9 cellular contexts compared by ENCODE assay signal in the genomic region with DNA sequence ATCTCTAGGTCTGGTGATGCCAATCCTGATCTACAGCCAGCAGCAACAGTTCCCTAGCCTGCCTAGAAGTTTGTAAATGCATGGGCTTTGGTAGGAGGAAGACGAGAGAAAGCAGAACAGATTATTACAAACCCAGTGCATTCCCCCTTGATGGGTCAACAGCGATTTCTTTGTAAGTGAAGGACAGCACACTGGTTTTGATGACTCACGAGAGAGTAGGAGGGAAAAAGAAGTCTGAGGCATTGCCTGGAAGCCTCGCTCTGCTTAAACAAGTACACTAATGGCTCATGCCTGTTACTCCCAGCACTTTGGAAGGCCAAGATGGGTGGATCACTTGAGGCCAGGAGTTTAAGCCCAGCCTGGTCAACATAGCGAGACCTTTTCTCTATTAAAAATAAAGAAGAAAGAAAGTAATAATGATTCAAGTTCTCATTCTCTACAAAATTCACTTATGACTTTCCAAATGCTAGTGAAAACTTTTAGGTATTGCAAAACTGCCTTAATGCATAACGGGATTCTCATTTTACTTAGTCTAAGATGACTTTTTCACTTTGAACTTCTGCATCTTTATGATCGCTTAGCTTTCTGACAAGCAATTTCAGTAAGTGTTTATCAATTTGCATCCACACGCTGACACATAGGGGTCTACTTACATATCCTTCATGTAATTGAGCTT. TPM values are rescaled to one million over a fixed set of nuclear protein-coding genes. Genes with fewer than 3 reads are reported as not detected.
DNase-seq lines count a peak whose midpoint lies in the region; ATAC-seq, FAIRE-seq and TF ChIP-seq lines count a peak whose summit lies in the region.
"Had no signal": no experiment of that assay in that cellular context is flagged by ENCODE, and none has a peak within 500 bp of the region (broad histone marks: within the 10 kb centered on the region; RNA-seq: fewer than 3 reads in every experiment).

No MANE protein-coding gene starts in this region.

- no peak overlapping the region for H3K4me3 Mint-ChIP-seq in dendritic cell treated with granulocyte-macrophage colony-stimulating factor and Interleukin-4, amounts not matched to agents 40 ng/mL and 50 ng/mL, for 4 days

- intact Hi-C loops in dendritic cell treated with granulocyte-macrophage colony-stimulating factor and Interleukin-4, amounts not matched to agents 40 ng/mL and 50 ng/mL, for 4 days (cut with micrococcal nuclease), result loop anchor here (5.0 kb wide), 2 partner anchors 47 to 103 kb away; partner anchors contain the start of genes HMGB1 and USPL1

- H3K4me3 ChIP-seq in AG10803 (ENCODE audit: low read length), result no peak overlapping the region

- no peaks in the 10 kb centered on the region for H3K27me3 Mint-ChIP-seq in dendritic cell treated with granulocyte-macrophage colony-stimulating factor and Interleukin-4, amounts not matched to agents 40 ng/mL and 50 ng/mL, for 4 days

- no peak for FAIRE-seq in D721Med (lab: Jason Lieb, UNC)

- ATAC-seq in GM18517 (IDR thresholded peaks at IDR 0.05; ENCODE audit: unreplicated experiment), result no peak

- DNase-seq in AG10803 (ENCODE audit: low read depth), result peak; percentile 94
- DNase-seq in MV-4-11 (lab: John Stamatoyannopoulos, UW), result peak; percentile 85
- peak; percentile 77 for DNase-seq in myocyte (ENCODE audit: low read depth)
- DNase-seq in D721Med (ENCODE audit: insufficient read length, low spot score), result no peak
- DNase-seq in middle frontal gyrus (ENCODE audit: extremely low spot score, low spot score), result no peak
- no peak for DNase-seq in activated effector memory CD4-positive, alpha-beta T cell treated with Interleukin-2 at 50 U/mL for 16 hours
- DNase-seq: NCI-H1436 had no signal

- peaks cover 18% of the 10 kb centered on the region for H3K4me1 Mint-ChIP-seq in dendritic cell treated with granulocyte-macrophage colony-stimulating factor and Interleukin-4, amounts not matched to agents 40 ng/mL and 50 ng/mL, for 4 days (ENCODE audit: low read depth)

- H3K27ac Mint-ChIP-seq in dendritic cell treated with granulocyte-macrophage colony-stimulating factor and Interleukin-4, amounts not matched to agents 40 ng/mL and 50 ng/mL, for 4 days, result peak overlapping the region; percentile 83

- no peak for TF ChIP-seq CTCF in AG10803 (conservative IDR thresholded peaks at IDR 0.05; ENCODE audit: low read length)
- TF ChIP-seq CTCF in D721Med (IDR thresholded peaks at IDR 0.05; ENCODE audit: insufficient read depth, missing control alignments), result no peak

- no peaks in the 10 kb centered on the region for H3K36me3 Mint-ChIP-seq in dendritic cell treated with granulocyte-macrophage colony-stimulating factor and Interleukin-4, amounts not matched to agents 40 ng/mL and 50 ng/mL, for 4 days (ENCODE audit: low read depth)

- H3K9me3 Mint-ChIP-seq in dendritic cell treated with granulocyte-macrophage colony-stimulating factor and Interleukin-4, amounts not matched to agents 40 ng/mL and 50 ng/mL, for 4 days, result no peaks in the 10 kb centered on the region

RNA-seq across cellular contexts. Expression of gene USPL1, which starts 47.7 kb away (rescaled TPM):
- 18.0 and 18.2 TPM in 2 replicates for total RNA-seq in myocyte
- polyA plus RNA-seq in myocyte (2012), result 4.4 TPM

Comparison
In these comparisons a context has a peak if more than half of its experiments do, and no peak if none do; other contexts are left out.
1. DNase-seq: peak in AG10803 (single experiment), MV-4-11 (single experiment) and myocyte (single experiment); none in D721Med (single experiment), middle frontal gyrus (single experiment) and activated effector memory CD4-positive, alpha-beta T cell treated with Interleukin-2 at 50 U/mL for 16 hours (single experiment).